ENCODE assay signal across 21 cellular contexts in genomic region chr13:26688286-26688685, GRCh38.
DNase-seq lines count a peak whose midpoint lies in the region; ATAC-seq and TF ChIP-seq lines count a peak whose summit lies in the region.
"Had no signal": no experiment of that assay in that cellular context is flagged by ENCODE, and none has a peak within 500 bp of the region (broad histone marks: within the 10 kb centered on the region; RNA-seq: fewer than 3 reads in every experiment).

No MANE protein-coding gene starts in this region.

- H3K27me3 Mint-ChIP-seq in MCF 10A (ENCODE audit: insufficient read depth, unreplicated experiment) = no peaks in the 10 kb centered on the region

- H3K9me3 Mint-ChIP-seq in MCF 10A (ENCODE audit: unreplicated experiment) = no peaks in the 10 kb centered on the region

- TF ChIP-seq POLR2A in breast epithelium (IDR thresholded peaks at IDR 0.05) (no peak), stomach (IDR thresholded peaks at IDR 0.05) (no peak)

- H3K4me1 ChIP-seq in breast epithelium = no peaks in the 10 kb centered on the region
- H3K4me1 ChIP-seq in endocrine pancreas (ENCODE audit: control insufficient read depth, insufficient read depth, low read length) = no peaks in the 10 kb centered on the region
- H3K4me1 ChIP-seq in stomach = no peaks in the 10 kb centered on the region

- TF ChIP-seq EP300 in stomach (IDR thresholded peaks at IDR 0.05) = no peak

- TSS peak; percentile 26 for BruUV-seq in MCF 10A (replicated peaks; lab: Mats Ljungman, UMichigan)

- no peak overlapping the region for H3K4me3 Mint-ChIP-seq in MCF 10A (ENCODE audit: unreplicated experiment)

- H3K27ac ChIP-seq in breast epithelium = no peak overlapping the region
- H3K27ac ChIP-seq in stomach = no peak overlapping the region
- H3K27ac ChIP-seq: 22Rv1, SK-N-MC had no signal

- no peaks in the 10 kb centered on the region for H3K27me3 ChIP-seq in breast epithelium
- no peaks in the 10 kb centered on the region for H3K27me3 ChIP-seq in endocrine pancreas (ENCODE audit: control insufficient read depth, insufficient read depth, low read length)
- no peaks in the 10 kb centered on the region for H3K27me3 ChIP-seq in stomach

- H3K4me3 ChIP-seq in breast epithelium = no peak overlapping the region
- H3K4me3 ChIP-seq in endocrine pancreas (ENCODE audit: control insufficient read depth, insufficient read depth, low read length) = peak overlapping the region; percentile 56
- no peak overlapping the region for H3K4me3 ChIP-seq in stomach
- H3K4me3 ChIP-seq: SK-N-MC had no signal

- intact Hi-C loops in MCF 10A (cut with micrococcal nuclease) (no loop called here), breast epithelium (cut with DNase I; ENCODE audit: low total_unique reads) (no loop called here), stomach (cut with DNase I; ENCODE audit: low total_unique reads) (no loop called here)

- TF ChIP-seq CTCF in MCF 10A (IDR thresholded peaks at IDR 0.05; ENCODE audit: unreplicated experiment) = no peak
- no peak for TF ChIP-seq CTCF in breast epithelium (IDR thresholded peaks at IDR 0.05)
- TF ChIP-seq CTCF in stomach (IDR thresholded peaks at IDR 0.05) = no peak

- POLR2A ChIA-PET in MCF 10A (lab: Yijun Ruan, JAX) = no interaction called here

- no peaks in the 10 kb centered on the region for H3K36me3 ChIP-seq in breast epithelium
- no peaks in the 10 kb centered on the region for H3K36me3 ChIP-seq in endocrine pancreas (ENCODE audit: control insufficient read depth, insufficient read depth, low read length)
- H3K36me3 ChIP-seq in stomach = peaks cover 0 to 81% (median 56%) of the 10 kb centered on the region in 4 donors

- H3K9me3 ChIP-seq in breast epithelium = peaks cover 10 to 16% of the 10 kb centered on the region in 2 donors
- H3K9me3 ChIP-seq in endocrine pancreas (ENCODE audit: control insufficient read depth, low read length) = no peaks in the 10 kb centered on the region
- H3K9me3 ChIP-seq in stomach = peaks cover 0 to 18% (median 12%) of the 10 kb centered on the region in 4 donors

- 80 to 94% (median 90%) methylated on average over 8 of the region's 8 CpGs for WGBS in stomach, 5 donors

- H3K27ac Mint-ChIP-seq in MCF 10A (ENCODE audit: low read depth, unreplicated experiment) = no peak overlapping the region

- ATAC-seq in HG02798 (IDR thresholded peaks at IDR 0.05; ENCODE audit: poor library complexity, unreplicated experiment) = no peak
- no peak for ATAC-seq in HG02588 (IDR thresholded peaks at IDR 0.05; ENCODE audit: unreplicated experiment)

- peaks cover 61% of the 10 kb centered on the region for H3K36me3 Mint-ChIP-seq in MCF 10A (ENCODE audit: insufficient read depth, unreplicated experiment)

- H3K9ac ChIP-seq in endocrine pancreas (ENCODE audit: control insufficient read depth, insufficient read depth, low read length) = no peak overlapping the region

- DNase-seq in MCF 10A (ENCODE audit: unreplicated experiment) = no peak
- DNase-seq in breast epithelium (ENCODE audit: low spot score in 2 of 2) = no peak
- peak; percentile 45 for DNase-seq in medulla oblongata (ENCODE audit: extremely low spot score)
- DNase-seq in stomach = no peak
- no peak for DNase-seq in activated gamma-delta T cell (lab: John Stamatoyannopoulos, UW)
- DNase-seq: ACHN, DMS153, DND-41, KBM-7, MM.1S, NCI-H1048, NCI-H1436, NCI-H187 treated with DMSO at 0.1 percent for 48 hours, NCI-H524, NCI-H748 treated with DMSO at 0.1 percent for 48 hours, SIG-M5 had no signal

- no peaks in the 10 kb centered on the region for H3K4me1 Mint-ChIP-seq in MCF 10A (ENCODE audit: insufficient read depth, unreplicated experiment)

- CTCF ChIA-PET in MCF 10A (lab: Yijun Ruan, JAX) = interaction anchor here (1.0 kb wide), 2 partner anchors 8 to 10 kb away, joined by 4 read pairs; no protein-coding TSS in a partner anchor
